ENCODE assay signal across 28 cellular contexts in genomic region chr17:35531170-35531569, GRCh38. TPM values are rescaled to one million over a fixed set of nuclear protein-coding genes. Genes with fewer than 3 reads are reported as not detected.
DNase-seq lines count a peak whose midpoint lies in the region; ATAC-seq and TF ChIP-seq lines count a peak whose summit lies in the region.
"Had no signal": no experiment of that assay in that cellular context is flagged by ENCODE, and none has a peak within 500 bp of the region (broad histone marks: within the 10 kb centered on the region; RNA-seq: fewer than 3 reads in every experiment).

No MANE protein-coding gene starts in this region.

- TF ChIP-seq POLR2A in tibial nerve (IDR thresholded peaks at IDR 0.05) = no peak

- no peaks in the 10 kb centered on the region for H3K36me3 ChIP-seq in effector memory CD4-positive, alpha-beta T cell (ENCODE audit: control insufficient read depth, insufficient read depth, low read length)
- no peaks in the 10 kb centered on the region for H3K36me3 ChIP-seq in SJCRH30
- H3K36me3 ChIP-seq in tibial nerve = no peaks in the 10 kb centered on the region
- H3K36me3 ChIP-seq: adrenal gland, brain microvascular endothelial cell, prostate gland, uterus had no signal

- no peak for DNase-seq in stimulated activated naive CD8-positive, alpha-beta T cell treated with anti-CD3 and anti-CD28 coated beads, Interleukin-15, Interleukin-2, amounts not matched to agents 100 U/mL and 50 U/mL, for 24 hours
- DNase-seq in T-cell (no peak), GM19238 (ENCODE audit: insufficient read length, low spot score) (no peak), SJCRH30 (no peak), tibial nerve (ENCODE audit: low spot score in 2 of 2) (no peak)
- DNase-seq in effector memory CD4-positive, alpha-beta T cell = no peak
- DNase-seq: adrenal gland; brain microvascular endothelial cell; GM23248; HFFc6; hippocampal formation; NCI-H1436; NCI-H446 treated with DMSO at 0.1 percent for 48 hours; nucleus accumbens; stimulated activated CD4-positive, alpha-beta T cell treated with anti-CD3 and anti-CD28 coated beads, Interleukin-4, amount 100 ng/mL, for 4 hours; stimulated activated naive B cell treated with anti-CD40 and anti-IgM and Interleukin-4, amounts not matched to agents 10 μg/mL and 1 μg/mL and 100 μg/mL, for 72 hours; testis; uterus had no signal

- CTCF ChIA-PET in T-cell (lab: Charles Lee) = interaction anchor here in 1 of 2 donors (0.6 to 2.9 kb wide), 9 partner anchors 10 to 468 kb away, joined by 3 to 13 read pairs (median 4); no protein-coding TSS in a partner anchor

- peak overlapping the region; percentile 86 for H3K27ac Mint-ChIP-seq in stimulated activated naive CD8-positive, alpha-beta T cell treated with anti-CD3 and anti-CD28 coated beads, Interleukin-15, Interleukin-2, amounts not matched to agents 100 ng/mL and 50 ng/mL, for 24 hours
- H3K27ac Mint-ChIP-seq in T-cell = peak overlapping the region; percentile 47 to 66
- H3K27ac Mint-ChIP-seq: HFFc6; stimulated activated naive B cell treated with anti-CD40 and anti-IgM and Interleukin-4, amounts not matched to agents 10 μg/mL and 1 μg/mL and 100 μg/mL, for 72 hours; WTC11 had no signal

- H3K9me3 ChIP-seq in effector memory CD4-positive, alpha-beta T cell (ENCODE audit: control insufficient read depth, low read length) = no peaks in the 10 kb centered on the region
- H3K9me3 ChIP-seq in SJCRH30 (replicated peaks) = no peaks in the 10 kb centered on the region
- H3K9me3 ChIP-seq in tibial nerve = no peaks in the 10 kb centered on the region
- H3K9me3 ChIP-seq: adrenal gland, prostate gland, testis, uterus had no signal

- peaks cover 15% of the 10 kb centered on the region for H3K4me1 ChIP-seq in effector memory CD4-positive, alpha-beta T cell (ENCODE audit: control insufficient read depth, insufficient read depth, low read length, poor library complexity, severe bottlenecking)
- H3K4me1 ChIP-seq in SJCRH30 = no peaks in the 10 kb centered on the region
- H3K4me1 ChIP-seq in tibial nerve = no peaks in the 10 kb centered on the region
- H3K4me1 ChIP-seq: adrenal gland, prostate gland, testis, uterus had no signal

- no peak overlapping the region for H3K4me3 ChIP-seq in effector memory CD4-positive, alpha-beta T cell (ENCODE audit: insufficient read depth, low read depth, low read length, poor library complexity, severe bottlenecking)
- no peak overlapping the region for H3K4me3 ChIP-seq in SJCRH30
- H3K4me3 ChIP-seq in tibial nerve = no peak overlapping the region
- H3K4me3 ChIP-seq: adrenal gland, GM23248, prostate gland, testis, uterus had no signal

- H3K4me3 Mint-ChIP-seq in stimulated activated naive CD8-positive, alpha-beta T cell treated with anti-CD3 and anti-CD28 coated beads, Interleukin-15, Interleukin-2, amounts not matched to agents 100 ng/mL and 50 ng/mL, for 24 hours = peak overlapping the region; percentile 67
- H3K4me3 Mint-ChIP-seq in T-cell = peak overlapping the region in 2 of 3 donors; percentile 25 to 63
- H3K4me3 Mint-ChIP-seq: CD14-positive monocyte; HFFc6; stimulated activated naive B cell treated with anti-CD40 and anti-IgM and Interleukin-4, amounts not matched to agents 10 μg/mL and 1 μg/mL and 100 μg/mL, for 72 hours; WTC11 had no signal

- H3K9me3 Mint-ChIP-seq in stimulated activated naive CD8-positive, alpha-beta T cell treated with anti-CD3 and anti-CD28 coated beads, Interleukin-15, Interleukin-2, amounts not matched to agents 100 ng/mL and 50 ng/mL, for 24 hours = no peaks in the 10 kb centered on the region
- no peaks in the 10 kb centered on the region for H3K9me3 Mint-ChIP-seq in T-cell
- H3K9me3 Mint-ChIP-seq: stimulated activated naive B cell treated with anti-CD40 and anti-IgM and Interleukin-4, amounts not matched to agents 10 μg/mL and 1 μg/mL and 100 μg/mL, for 72 hours had no signal

- 68 to 70% methylated on average over 1 of the region's 1 CpG for WGBS in tibial nerve, 2 donors

- peak overlapping the region; percentile 52 for H3K27ac ChIP-seq in effector memory CD4-positive, alpha-beta T cell (ENCODE audit: insufficient read depth, low read length, poor library complexity, severe bottlenecking)
- no peak overlapping the region for H3K27ac ChIP-seq in SJCRH30
- no peak overlapping the region for H3K27ac ChIP-seq in tibial nerve
- H3K27ac ChIP-seq: adrenal gland, brain microvascular endothelial cell, GM23248, KMS-11, prostate gland, testis, uterus had no signal

- H3K27me3 Mint-ChIP-seq in stimulated activated naive CD8-positive, alpha-beta T cell treated with anti-CD3 and anti-CD28 coated beads, Interleukin-15, Interleukin-2, amounts not matched to agents 100 ng/mL and 50 ng/mL, for 24 hours = no peaks in the 10 kb centered on the region
- H3K27me3 Mint-ChIP-seq in T-cell = no peaks in the 10 kb centered on the region

- peaks cover 78% of the 10 kb centered on the region for H3K4me1 Mint-ChIP-seq in stimulated activated naive CD8-positive, alpha-beta T cell treated with anti-CD3 and anti-CD28 coated beads, Interleukin-15, Interleukin-2, amounts not matched to agents 100 ng/mL and 50 ng/mL, for 24 hours (ENCODE audit: low read depth)
- H3K4me1 Mint-ChIP-seq in T-cell = peaks cover 72 to 89% (median 74%) of the 10 kb centered on the region in 3 donors
- H3K4me1 Mint-ChIP-seq: WTC11 had no signal

- no peak for TF ChIP-seq CTCF in tibial nerve (IDR thresholded peaks at IDR 0.05)

- POLR2A ChIA-PET in T-cell (lab: Charles Lee) = interaction anchor here (0.6 to 1.5 kb wide), 4 partner anchors 158 to 284 kb away, joined by 3 to 6 read pairs (median 3); partner anchors contain the start of gene SLFN11 (in 1 of the 2)

- ATAC-seq in stimulated activated naive CD8-positive, alpha-beta T cell treated with anti-CD3 and anti-CD28 coated beads, Interleukin-15, Interleukin-2, amounts not matched to agents 100 U/mL and 50 U/mL, for 24 hours = no peak
- ATAC-seq in T-cell (replicated peaks in 1 of 4) = peak in 1 of 4 experiments; percentile 29
- ATAC-seq: left lobe of liver; sciatic nerve; stimulated activated naive B cell treated with anti-CD40 and anti-IgM and Interleukin-4, amounts not matched to agents 10 μg/mL and 1 μg/mL and 100 μg/mL, for 72 hours; WTC11 had no signal

- no peaks in the 10 kb centered on the region for H3K27me3 ChIP-seq in effector memory CD4-positive, alpha-beta T cell (replicated peaks; ENCODE audit: control insufficient read depth, insufficient read depth, low read length, poor library complexity, severe bottlenecking)
- H3K27me3 ChIP-seq in SJCRH30 (no peaks in the 10 kb centered on the region), tibial nerve (no peaks in the 10 kb centered on the region)
- H3K27me3 ChIP-seq: brain microvascular endothelial cell, testis, uterus had no signal

- TF ChIP-seq EP300 in tibial nerve (IDR thresholded peaks at IDR 0.05) = no peak

- peaks cover 59% of the 10 kb centered on the region for H3K36me3 Mint-ChIP-seq in stimulated activated naive CD8-positive, alpha-beta T cell treated with anti-CD3 and anti-CD28 coated beads, Interleukin-15, Interleukin-2, amounts not matched to agents 100 ng/mL and 50 ng/mL, for 24 hours (ENCODE audit: low read depth)
- peaks cover 49% of the 10 kb centered on the region for H3K36me3 Mint-ChIP-seq in T-cell
- H3K36me3 Mint-ChIP-seq: CD14-positive monocyte; stimulated activated naive B cell treated with anti-CD40 and anti-IgM and Interleukin-4, amounts not matched to agents 10 μg/mL and 1 μg/mL and 100 μg/mL, for 72 hours; WTC11 had no signal

RNA-seq across cellular contexts. Expression of gene SLFN12L, which starts 6.3 kb away (rescaled TPM):
- total RNA-seq in T-cell = 100 to 1,000 TPM in 1 of 5 donors, 10 to 100 TPM in 4; 79.7 to 113 (median 90.7) TPM
- total RNA-seq in SJCRH30 (2014; rRNA removed; shearing (Covaris generic)) = not detected in 2 replicates
- total RNA-seq in tibial nerve = 1 to 10 TPM; 1.2 to 2.0 (median 1.4) TPM
- total RNA-seq: chondrocyte, myocyte had no signal

RNA-seq across cellular contexts. Expression of gene SLFN14, which starts 29.4 kb away (rescaled TPM):
- not detected for total RNA-seq in T-cell
- not detected in 2 replicates for total RNA-seq in SJCRH30 (2014; rRNA removed; shearing (Covaris generic))
- not detected for total RNA-seq in tibial nerve
- total RNA-seq: adrenal gland, chondrocyte, GM23248, HFFc6, mesenteric fat pad, myocyte, prostate gland, WTC11 had no signal

RNA-seq across cellular contexts. Expression of gene PEX12, which starts 47.2 kb away (rescaled TPM):
- 1 to 10 TPM; 3.6 to 6.6 (median 5.6) TPM for total RNA-seq in T-cell
- 8.4 and 9.4 TPM in 2 replicates for total RNA-seq in SJCRH30 (2014; rRNA removed; shearing (Covaris generic))
- total RNA-seq in tibial nerve = 10 to 100 TPM in 2 of 4 donors, 1 to 10 TPM in 2; 4.2 to 10.8 (median 9.7) TPM

RNA-seq across cellular contexts. Expression of gene AP2B1, which starts 56.0 kb away (rescaled TPM):
- total RNA-seq in T-cell (100 to 1,000 TPM; 106 to 157 (median 134) TPM), tibial nerve (10 to 100 TPM; 59.9 to 77.7 (median 62.0) TPM)
- 113 and 123 TPM in 2 replicates for total RNA-seq in SJCRH30 (2014; rRNA removed; shearing (Covaris generic))

Comparison
In these comparisons a context has a peak if more than half of its experiments do, and no peak if none do; other contexts are left out.
1. RNA of gene SLFN12L, which starts 6.3 kb away (total RNA-seq): 79.7 to 113 TPM in T-cell; 1.2 to 2.0 TPM in tibial nerve and not detected in SJCRH30; every median in the first group is over 10 times any median in the second.